33 cellular contexts compared by ENCODE assay signal in genomic region chr10:13139671-13140070, GRCh38.
"Had no signal": no experiment of that assay in that cellular context is flagged by ENCODE, and none has a peak within 500 bp of the region (broad histone marks: within the 10 kb centered on the region; RNA-seq: fewer than 3 reads in every experiment).

No MANE protein-coding gene starts in this region.

- DNase-seq: activated B cell treated with CpG ODN at 0.5 μM for 24 hours; activated CD4-positive, alpha-beta T cell treated with anti-CD3 and anti-CD28 coated beads for 48 hours; activated CD4-positive, alpha-beta T cell treated with anti-CD3 and anti-CD28 coated beads, Interleukin-2, amount 50 U/mL, for 1 hour; activated CD4-positive, alpha-beta T cell treated with anti-CD3 and anti-CD28 coated beads, Interleukin-2, amount 50 U/mL, for 48 hours; activated CD8-positive, alpha-beta memory T cell treated with anti-CD3 and anti-CD28 coated beads for 24 hours; activated CD8-positive, alpha-beta T cell treated with anti-CD3 and anti-CD28 coated beads for 36 hours; activated effector memory CD4-positive, alpha-beta T cell treated with Interleukin-2 at 50 U/mL for 16 hours; activated gamma-delta T cell treated with Interleukin-2 at 50 U/mL for 16 hours; activated naive CD4-positive, alpha-beta T cell treated with anti-CD3 and anti-CD28 coated beads, Interleukin-2, amount 50 U/mL, for 16 hours; activated naive CD4-positive, alpha-beta T cell treated with Interleukin-2 at 50 U/mL for 16 hours; activated T-cell treated with anti-CD3 and anti-CD28 coated beads, Interleukin-2, amount 50 U/mL, for 4 hours; amniotic stem cell; anterior cingulate cortex; brain microvascular endothelial cell; colonic mucosa; effector CD8-positive, alpha-beta T cell; esophagus squamous epithelium; foreskin melanocyte; T-helper 1 cell; T-helper 17 cell; T1000; WERI-Rb-1 had no signal

- H3K27me3 Mint-ChIP-seq: activated B cell treated with CpG ODN at 0.5 μM for 24 hours; activated CD8-positive, alpha-beta T cell treated with anti-CD3 and anti-CD28 coated beads for 36 hours; activated naive CD8-positive, alpha-beta T cell; activated T-helper 17 cell treated with anti-CD3 and anti-CD28 coated beads, Interleukin-2, amount 50 U/mL, for 72 hours; central memory CD8-positive, alpha-beta T cell; T-helper 17 cell had no signal

- H3K4me1 Mint-ChIP-seq: activated B cell treated with CpG ODN at 0.5 μM for 24 hours; activated T-helper 17 cell treated with anti-CD3 and anti-CD28 coated beads, Interleukin-2, amount 50 U/mL, for 72 hours; central memory CD8-positive, alpha-beta T cell had no signal

- H3K4me3 ChIP-seq: colonic mucosa, esophagus squamous epithelium, gastroesophageal sphincter had no signal

- H3K4me3 Mint-ChIP-seq: activated B cell treated with CpG ODN at 0.5 μM for 24 hours; activated CD8-positive, alpha-beta T cell treated with anti-CD3 and anti-CD28 coated beads for 36 hours; activated naive CD8-positive, alpha-beta T cell; activated T-cell treated with anti-CD3 and anti-CD28 coated beads, Interleukin-2, amount 50 U/mL, for 4 hours; activated T-helper 17 cell treated with anti-CD3 and anti-CD28 coated beads, Interleukin-2, amount 50 U/mL, for 72 hours; central memory CD8-positive, alpha-beta T cell; T-helper 17 cell; T-helper 2 cell treated with Interferon-gamma antibody and Interleukin-4, amounts not matched to agents 5 μg/mL and 100 μg/mL, for 36 hours had no signal

- H3K9me3 ChIP-seq: colonic mucosa, esophagus squamous epithelium, gastroesophageal sphincter had no signal

- H3K4me1 ChIP-seq: colonic mucosa, esophagus squamous epithelium, gastroesophageal sphincter had no signal

- H3K27ac ChIP-seq: brain microvascular endothelial cell, colonic mucosa, epithelial cell of prostate, esophagus squamous epithelium, gastroesophageal sphincter, WERI-Rb-1 had no signal

- ATAC-seq: activated CD4-positive, CD25-positive, alpha-beta regulatory T cell treated with anti-CD3 and anti-CD28 coated beads, Interleukin-2, amount 50 U/mL, for 24 hours; activated CD8-positive, alpha-beta T cell treated with anti-CD3 and anti-CD28 coated beads for 36 hours; activated T-cell treated with anti-CD3 and anti-CD28 coated beads, Interleukin-2, amount 50 U/mL, for 4 hours; activated T-helper 17 cell treated with anti-CD3 and anti-CD28 coated beads, Interleukin-2, amount 50 U/mL, for 72 hours; gastroesophageal sphincter; T-helper 17 cell had no signal

- H3K9me3 Mint-ChIP-seq: activated B cell treated with CpG ODN at 0.5 μM for 24 hours had no signal

- H3K27ac Mint-ChIP-seq: activated B cell treated with CpG ODN at 0.5 μM for 24 hours; activated CD8-positive, alpha-beta T cell treated with anti-CD3 and anti-CD28 coated beads for 36 hours; activated naive CD8-positive, alpha-beta T cell; activated T-helper 17 cell treated with anti-CD3 and anti-CD28 coated beads, Interleukin-2, amount 50 U/mL, for 72 hours; T-helper 17 cell had no signal

- H3K27me3 ChIP-seq: brain microvascular endothelial cell, colonic mucosa, esophagus squamous epithelium, gastroesophageal sphincter had no signal

- FAIRE-seq: astrocyte, bronchial epithelial cell, endometrium, endothelial cell of umbilical vein had no signal

- H3K36me3 ChIP-seq: WERI-Rb-1 had no signal
